8 cellular contexts compared by ENCODE assay signal in genomic region chr17:18033442-18034099, GRCh38. TPM values are rescaled to one million over a fixed set of nuclear protein-coding genes. Genes with fewer than 3 reads are reported as not detected.
DNase-seq lines count a peak whose midpoint lies in the region; ATAC-seq and TF ChIP-seq lines count a peak whose summit lies in the region.

No MANE protein-coding gene starts in this region.

- no peak overlapping the region for H3K4me3 ChIP-seq in CD8-positive, alpha-beta memory T cell (ENCODE audit: low read length)
- H3K4me3 ChIP-seq in fibroblast of mammary gland (ENCODE audit: control insufficient read depth, low read depth, low read length) = no peak overlapping the region

- no peaks in the 10 kb centered on the region for H3K9me3 Mint-ChIP-seq in CD8-positive, alpha-beta memory T cell
- H3K9me3 Mint-ChIP-seq in activated CD8-positive, alpha-beta T cell treated with anti-CD3 and anti-CD28 coated beads, Interleukin-2, amount 10 ng/mL, durations not matched to agents 7 days and 5 days (ENCODE audit: insufficient read depth) = no peaks in the 10 kb centered on the region
- H3K9me3 Mint-ChIP-seq in nephron progenitor cell = no peaks in the 10 kb centered on the region

- peak overlapping the region in 1 of 7 donors; percentile 66 for H3K4me3 Mint-ChIP-seq in CD8-positive, alpha-beta memory T cell
- no peak overlapping the region for H3K4me3 Mint-ChIP-seq in activated CD8-positive, alpha-beta T cell treated with anti-CD3 and anti-CD28 coated beads, Interleukin-2, amount 10 ng/mL, durations not matched to agents 7 days and 5 days
- no peak overlapping the region for H3K4me3 Mint-ChIP-seq in nephron progenitor cell

- POLR2A ChIA-PET in CD8-positive, alpha-beta memory T cell (lab: Charles Lee) = interaction anchor here (0.6 to 1.0 kb wide), 3 partner anchors 339 to 351 kb away, joined by 3 to 7 read pairs (median 4); no protein-coding TSS in a partner anchor
- POLR2A ChIA-PET in activated CD8-positive, alpha-beta T cell treated with anti-CD3 and anti-CD28 coated beads, Interleukin-2, amount 10 ng/mL, durations not matched to agents 7 days and 5 days (lab: Charles Lee) = no interaction called here

- TF ChIP-seq CTCF in fibroblast of mammary gland (conservative IDR thresholded peaks at IDR 0.05; ENCODE audit: control insufficient read depth, insufficient read depth, low read depth, low read length) (peak; percentile 63), nephron progenitor cell (IDR thresholded peaks at IDR 0.05) (peak; percentile 53)

- peaks cover 0 to 4% (median 2%) of the 10 kb centered on the region in 3 donors for H3K36me3 Mint-ChIP-seq in CD8-positive, alpha-beta memory T cell
- peaks cover 2% of the 10 kb centered on the region for H3K36me3 Mint-ChIP-seq in activated CD8-positive, alpha-beta T cell treated with anti-CD3 and anti-CD28 coated beads, Interleukin-2, amount 10 ng/mL, durations not matched to agents 7 days and 5 days (ENCODE audit: low read depth)
- no peaks in the 10 kb centered on the region for H3K36me3 Mint-ChIP-seq in nephron progenitor cell (ENCODE audit: low read depth)

- DNase-seq in CD8-positive, alpha-beta memory T cell = peak; percentile 21 to 68 (median 63)
- peak; percentile 78 for DNase-seq in HT-29 (ENCODE audit: low spot score)
- peak; percentile 97 for DNase-seq in NCI-H82 (lab: John Stamatoyannopoulos, UW)
- peak; percentile 81 for DNase-seq in activated CD8-positive, alpha-beta T cell treated with anti-CD3 and anti-CD28 coated beads, Interleukin-2, amount 10 ng/mL, durations not matched to agents 7 days and 5 days
- DNase-seq in fibroblast of mammary gland (ENCODE audit: low read depth) = peak; percentile 90
- peak; percentile 31 for DNase-seq in nephron progenitor cell

- ATAC-seq in GM19351 (IDR thresholded peaks at IDR 0.05; ENCODE audit: unreplicated experiment) (peak; percentile 64), HG03342 (IDR thresholded peaks at IDR 0.05; ENCODE audit: unreplicated experiment) (no peak)
- ATAC-seq in activated CD8-positive, alpha-beta T cell treated with anti-CD3 and anti-CD28 coated beads, Interleukin-2, amount 10 ng/mL, durations not matched to agents 7 days and 5 days = peak; percentile 89

- CTCF ChIA-PET in CD8-positive, alpha-beta memory T cell (lab: Charles Lee) = interaction anchor here (0.7 to 2.8 kb wide), 17 partner anchors 9 to 537 kb away, joined by 3 to 18 read pairs (median 3); partner anchors contain the start of genes DRC3, RASD1 and TOM1L2
- CTCF ChIA-PET in activated CD8-positive, alpha-beta T cell treated with anti-CD3 and anti-CD28 coated beads, Interleukin-2, amount 10 ng/mL, durations not matched to agents 7 days and 5 days (lab: Charles Lee) = interaction anchor here (0.6 to 4.0 kb wide), 39 partner anchors 8 to 592 kb away, joined by 3 to 32 read pairs (median 4); no protein-coding TSS in a partner anchor

- H3K27ac ChIP-seq in CD8-positive, alpha-beta memory T cell (ENCODE audit: low read depth, low read length) = no peak overlapping the region

- H3K27ac Mint-ChIP-seq in CD8-positive, alpha-beta memory T cell = peak overlapping the region in 6 of 8 donors; percentile 67 to 91 (median 80)
- H3K27ac Mint-ChIP-seq in activated CD8-positive, alpha-beta T cell treated with anti-CD3 and anti-CD28 coated beads, Interleukin-2, amount 10 ng/mL, durations not matched to agents 7 days and 5 days = no peak overlapping the region
- H3K27ac Mint-ChIP-seq in nephron progenitor cell = peak overlapping the region; percentile 66

- peaks cover 21 to 35% (median 30%) of the 10 kb centered on the region in 3 donors for H3K4me1 Mint-ChIP-seq in CD8-positive, alpha-beta memory T cell
- peaks cover 34% of the 10 kb centered on the region for H3K4me1 Mint-ChIP-seq in activated CD8-positive, alpha-beta T cell treated with anti-CD3 and anti-CD28 coated beads, Interleukin-2, amount 10 ng/mL, durations not matched to agents 7 days and 5 days (ENCODE audit: low read depth)
- H3K4me1 Mint-ChIP-seq in nephron progenitor cell = peaks cover 28% of the 10 kb centered on the region

- H3K9me3 ChIP-seq in CD8-positive, alpha-beta memory T cell (ENCODE audit: low read length) = no peaks in the 10 kb centered on the region

- peaks cover 0 to 1% of the 10 kb centered on the region in 2 donors for H3K27me3 Mint-ChIP-seq in CD8-positive, alpha-beta memory T cell
- H3K27me3 Mint-ChIP-seq in activated CD8-positive, alpha-beta T cell treated with anti-CD3 and anti-CD28 coated beads, Interleukin-2, amount 10 ng/mL, durations not matched to agents 7 days and 5 days (ENCODE audit: low read depth) = no peaks in the 10 kb centered on the region
- H3K27me3 Mint-ChIP-seq in nephron progenitor cell (ENCODE audit: low read depth, poor library complexity) = no peaks in the 10 kb centered on the region

- H3K4me1 ChIP-seq in CD8-positive, alpha-beta memory T cell (ENCODE audit: insufficient read depth, low read length) = peaks cover 18% of the 10 kb centered on the region

- H3K27me3 ChIP-seq in CD8-positive, alpha-beta memory T cell (ENCODE audit: insufficient read depth, low read length, poor library complexity, severe bottlenecking) = no peaks in the 10 kb centered on the region

- no peaks in the 10 kb centered on the region for H3K36me3 ChIP-seq in CD8-positive, alpha-beta memory T cell (ENCODE audit: insufficient read depth, low read length)

RNA-seq across cellular contexts. Expression of gene ATPAF2, which starts 5.4 kb away (rescaled TPM):
- 10 to 100 TPM; 30.4 to 33.4 TPM for total RNA-seq in CD8-positive, alpha-beta memory T cell
- 16.0 TPM for polyA plus RNA-seq in CD8-positive, alpha-beta memory T cell
- total RNA-seq in HT-29 (2014; rRNA removed; shearing (Covaris generic)) = 14.8 and 25.5 TPM in 2 replicates
- total RNA-seq in activated CD8-positive, alpha-beta T cell treated with anti-CD3 and anti-CD28 coated beads, Interleukin-2, amount 10 ng/mL, durations not matched to agents 7 days and 5 days = 10 to 100 TPM; 23.9 to 27.0 TPM

RNA-seq across cellular contexts. Expression of gene GID4, which starts 5.6 kb away (rescaled TPM):
- 10 to 100 TPM in 1 of 2 experiments, 1 to 10 TPM in 1; 9.8 to 11.1 TPM for total RNA-seq in CD8-positive, alpha-beta memory T cell
- 8.5 TPM for polyA plus RNA-seq in CD8-positive, alpha-beta memory T cell
- 1.5 and 3.3 TPM in 2 replicates for total RNA-seq in HT-29 (2014; rRNA removed; shearing (Covaris generic))
- 1 to 10 TPM; 8.3 to 8.9 TPM for total RNA-seq in activated CD8-positive, alpha-beta T cell treated with anti-CD3 and anti-CD28 coated beads, Interleukin-2, amount 10 ng/mL, durations not matched to agents 7 days and 5 days

RNA-seq across cellular contexts. Expression of gene DRG2, which starts 54.2 kb away (rescaled TPM):
- total RNA-seq in CD8-positive, alpha-beta memory T cell = 10 to 100 TPM; 52.9 to 54.2 TPM
- 51.7 TPM for polyA plus RNA-seq in CD8-positive, alpha-beta memory T cell
- total RNA-seq in HT-29 (2014; rRNA removed; shearing (Covaris generic)) = 43.7 and 46.0 TPM in 2 replicates
- 10 to 100 TPM; 48.1 to 53.5 TPM for total RNA-seq in activated CD8-positive, alpha-beta T cell treated with anti-CD3 and anti-CD28 coated beads, Interleukin-2, amount 10 ng/mL, durations not matched to agents 7 days and 5 days

Comparison
In these comparisons a context has a peak if more than half of its experiments do, and no peak if none do; other contexts are left out.
1. DNase-seq: peak in every context shown above with its lines; median percentile 97 in NCI-H82; 90 in fibroblast of mammary gland; 81 in activated CD8-positive, alpha-beta T cell treated with anti-CD3 and anti-CD28 coated beads, Interleukin-2, amount 10 ng/mL, durations not matched to agents 7 days and 5 days; 78 in HT-29; 63 in CD8-positive, alpha-beta memory T cell; 31 in nephron progenitor cell.